In genomic region chr2:219073413-219074129, GRCh38 we compare ENCODE assay signal across 8 cellular contexts. TPM values are rescaled to one million over a fixed set of nuclear protein-coding genes. Genes with fewer than 3 reads are reported as not detected.
DNase-seq lines count a peak whose midpoint lies in the region; ATAC-seq and TF ChIP-seq lines count a peak whose summit lies in the region.

No MANE protein-coding gene starts in this region.

- peaks cover 2 to 53% (median 18%) of the 10 kb centered on the region in 5 donors for H3K36me3 Mint-ChIP-seq in naive thymus-derived CD4-positive, alpha-beta T cell

- no peak for TF ChIP-seq POLR2A in HCT116 (IDR thresholded peaks at IDR 0.05; ENCODE audit: borderline replicate concordance, extremely low read depth, insufficient read depth, insufficient read length)

- POLR2A ChIA-PET in HCT116 (lab: Charles Lee), result interaction anchor here (1.2 kb wide), 1 partner anchor 31 kb away, joined by 3 read pairs; no protein-coding TSS in a partner anchor
- POLR2A ChIA-PET in naive thymus-derived CD4-positive, alpha-beta T cell (lab: Charles Lee), result no interaction called here

- no peak overlapping the region for H2BK5ac ChIP-seq in mesendoderm (ENCODE audit: low read length)

- H4K5ac ChIP-seq in mesendoderm (ENCODE audit: low read length), result no peak overlapping the region

- peak; percentile 75 to 83 (median 80) for TF ChIP-seq CTCF in HCT116 (IDR thresholded peaks at IDR 0.05 in 2 of 3, conservative IDR thresholded peaks at IDR 0.05 in 1 of 3; ENCODE audit: borderline replicate concordance in 1 of 3, insufficient read depth in 1 of 3, low read depth in 2 of 3, low read length in 2 of 3)
- TF ChIP-seq CTCF in choroid plexus epithelial cell (conservative IDR thresholded peaks at IDR 0.05; ENCODE audit: low read depth, low read length), result peak; percentile 82

- DNase-seq in DMS 273 treated with DMSO at 0.1 percent for 48 hours (lab: John Stamatoyannopoulos, UW) (peak; percentile 14), HCT116 (ENCODE audit: low read depth, low spot score) (peak; percentile 55), NCI-H82 (lab: John Stamatoyannopoulos, UW) (peak; percentile 89), choroid plexus epithelial cell (ENCODE audit: low read depth) (peak; percentile 85), mesendoderm (peak; percentile 90)
- no peak for DNase-seq in naive thymus-derived CD4-positive, alpha-beta T cell

- H2AFZ ChIP-seq in HCT116 (ENCODE audit: low read depth, low read length, poor library complexity, severe bottlenecking), result no peak overlapping the region

- H3K27ac ChIP-seq in HCT116 (ENCODE audit: low read depth, low read length), result no peak overlapping the region
- no peak overlapping the region for H3K27ac ChIP-seq in mesendoderm (ENCODE audit: low read depth, low read length)
- H3K27ac ChIP-seq in naive thymus-derived CD4-positive, alpha-beta T cell (ENCODE audit: low read depth, low read length), result no peak overlapping the region

- no peak overlapping the region for H2AK5ac ChIP-seq in mesendoderm (ENCODE audit: low read length)

- H3K9me2 ChIP-seq in HCT116 (ENCODE audit: insufficient read depth), result no peaks in the 10 kb centered on the region

- RAD21 ChIA-PET in HCT116 (lab: Charles Lee; ENCODE audit: low non-redundant PET in 1 of 2, low total read pairs in 2 of 2, uncharacterized antibody in 2 of 2, unreplicated experiment in 2 of 2), result interaction anchor here (1.3 to 1.8 kb wide), 2 partner anchors 46 to 81 kb away, joined by 4 to 9 read pairs (median 5); no protein-coding TSS in a partner anchor

- H3K18ac ChIP-seq in mesendoderm (ENCODE audit: low read length), result peak overlapping the region; percentile 34

- no CpG with 5 or more reads among the region's 14 CpGs for WGBS in mesendoderm (ENCODE audit: extremely low coverage, insufficient coverage, low lambda C conversion rate)

- no peaks in the 10 kb centered on the region for H3K27me3 Mint-ChIP-seq in naive thymus-derived CD4-positive, alpha-beta T cell

- ATAC-seq in HCT116 (peak; percentile 90), GM18861 (IDR thresholded peaks at IDR 0.05; ENCODE audit: unreplicated experiment) (no peak), GM21529 (IDR thresholded peaks at IDR 0.05; ENCODE audit: unreplicated experiment) (no peak)
- ATAC-seq in naive thymus-derived CD4-positive, alpha-beta T cell, result no peak

- H3K4me1 ChIP-seq in HCT116 (ENCODE audit: control insufficient read depth in 1 of 2, insufficient read depth in 2 of 2, low read length in 2 of 2) (peaks cover 0 to 9% of the 10 kb centered on the region in 2 experiments; a peak in 1 of 4 replicates), mesendoderm (ENCODE audit: control insufficient read depth, low read depth, low read length) (peaks cover 2% of the 10 kb centered on the region)
- H3K4me1 ChIP-seq in naive thymus-derived CD4-positive, alpha-beta T cell (ENCODE audit: control insufficient read depth in 2 of 2, insufficient read depth in 2 of 2, low read length in 2 of 2), result no peaks in the 10 kb centered on the region

- H3K79me2 ChIP-seq in HCT116 (ENCODE audit: insufficient read depth, low read length) (no peaks in the 10 kb centered on the region), mesendoderm (ENCODE audit: control insufficient read depth, insufficient read depth, low read length) (no peaks in the 10 kb centered on the region)

- no peaks in the 10 kb centered on the region for H4K20me1 ChIP-seq in HCT116 (ENCODE audit: insufficient read depth)

- peak overlapping the region; percentile 60 for H3K56ac ChIP-seq in mesendoderm (ENCODE audit: low read length)

- H3K4me1 Mint-ChIP-seq in naive thymus-derived CD4-positive, alpha-beta T cell, result peaks cover 0 to 2% (median 0%) of the 10 kb centered on the region in 7 donors

- TF ChIP-seq RAD21 in HCT116 (IDR thresholded peaks at IDR 0.05; ENCODE audit: low read depth), result peak; percentile 79

- no peaks in the 10 kb centered on the region for H3K9me3 Mint-ChIP-seq in naive thymus-derived CD4-positive, alpha-beta T cell

- no peak overlapping the region for H2BK15ac ChIP-seq in mesendoderm (replicated peaks; ENCODE audit: low read depth)

- no peak overlapping the region for H3K23ac ChIP-seq in mesendoderm (ENCODE audit: low read length)

- H3K4me3 Mint-ChIP-seq in naive thymus-derived CD4-positive, alpha-beta T cell, result no peak overlapping the region

- H3K4me3 ChIP-seq in HCT116 (replicated peaks in 1 of 2; ENCODE audit: low read depth in 1 of 2, low read length in 2 of 2), result no peak overlapping the region
- H3K4me3 ChIP-seq in choroid plexus epithelial cell (ENCODE audit: low read depth, low read length), result no peak overlapping the region
- H3K4me3 ChIP-seq in mesendoderm (ENCODE audit: low read length), result no peak overlapping the region
- no peak overlapping the region for H3K4me3 ChIP-seq in naive thymus-derived CD4-positive, alpha-beta T cell (ENCODE audit: low read length)

- H3K4me2 ChIP-seq in HCT116 (ENCODE audit: low read length) (no peak overlapping the region), mesendoderm (ENCODE audit: low read length) (no peak overlapping the region)

- CTCF ChIA-PET in HCT116 (lab: Charles Lee), result interaction anchor here (0.5 to 4.8 kb wide), 20 partner anchors 10 to 448 kb away, joined by 3 to 64 read pairs (median 4); partner anchors contain the start of gene IHH
- CTCF ChIA-PET in naive thymus-derived CD4-positive, alpha-beta T cell (lab: Charles Lee), result interaction anchor here (0.6 to 1.2 kb wide), 3 partner anchors 45 to 125 kb away, joined by 3 to 4 read pairs (median 4); no protein-coding TSS in a partner anchor

- no peaks in the 10 kb centered on the region for H3K9me3 ChIP-seq in HCT116 (ENCODE audit: control insufficient read depth in 1 of 2, insufficient read depth in 1 of 2, low read depth in 1 of 2, low read length in 2 of 2)
- H3K9me3 ChIP-seq in naive thymus-derived CD4-positive, alpha-beta T cell (ENCODE audit: control insufficient read depth in 2 of 3, low read length in 3 of 3), result no peaks in the 10 kb centered on the region

- H3K27me3 ChIP-seq in HCT116 (ENCODE audit: insufficient read depth, low read length) (no peaks in the 10 kb centered on the region), mesendoderm (ENCODE audit: insufficient read depth, low read length, poor library complexity) (no peaks in the 10 kb centered on the region)
- H3K27me3 ChIP-seq in naive thymus-derived CD4-positive, alpha-beta T cell (ENCODE audit: control insufficient read depth in 2 of 2, insufficient read depth in 2 of 2, low read length in 2 of 2), result no peaks in the 10 kb centered on the region

- no peak overlapping the region for H4K8ac ChIP-seq in mesendoderm (ENCODE audit: low read depth, low read length)

- intact Hi-C loops in HCT116 (cut with micrococcal nuclease), result loop anchor here (1.0 to 5.0 kb wide), 3 partner anchors 46 to 82 kb away; no protein-coding TSS in a partner anchor
- intact Hi-C loops in naive thymus-derived CD4-positive, alpha-beta T cell (cut with micrococcal nuclease), result no loop called here

- H3K79me1 ChIP-seq in mesendoderm (ENCODE audit: low read length), result no peaks in the 10 kb centered on the region

- H3K9ac ChIP-seq in HCT116 (ENCODE audit: low read length), result no peak overlapping the region
- H3K9ac ChIP-seq in mesendoderm (ENCODE audit: low read length), result no peak overlapping the region

- H3K27ac Mint-ChIP-seq in naive thymus-derived CD4-positive, alpha-beta T cell, result peak overlapping the region in 1 of 9 donors; percentile 22

- H3K4ac ChIP-seq in mesendoderm (ENCODE audit: low read depth, low read length), result peak overlapping the region; percentile 48

- no TSS peak for BruUV-seq in HCT116 (replicated peaks; lab: Mats Ljungman, UMichigan)

- H3K36me3 ChIP-seq in HCT116 (ENCODE audit: control insufficient read depth in 1 of 2, insufficient read depth in 2 of 2, low read length in 2 of 2) (no peaks in the 10 kb centered on the region; a peak in 1 of 4 replicates), mesendoderm (ENCODE audit: control insufficient read depth, insufficient read depth, low read length) (no peaks in the 10 kb centered on the region)
- peaks cover 4 to 37% (median 16%) of the 10 kb centered on the region in 3 experiments for H3K36me3 ChIP-seq in naive thymus-derived CD4-positive, alpha-beta T cell (ENCODE audit: control insufficient read depth in 2 of 3, insufficient read depth in 3 of 3, low read length in 3 of 3)

- H2BK120ac ChIP-seq in mesendoderm (ENCODE audit: low read depth, low read length), result no peak overlapping the region

TF ChIP-seq in HCT116, 20 proteins besides CTCF, POLR2A, EP300 and RAD21 (continues in another document):
- TF ChIP-seq MAX (IDR thresholded peaks at IDR 0.05), result no peak
- TF ChIP-seq CBX3 (IDR thresholded peaks at IDR 0.05; ENCODE audit: low read depth), result no peak
- no peak for TF ChIP-seq FOSL1 (IDR thresholded peaks at IDR 0.05; ENCODE audit: low read depth)
- no peak for TF ChIP-seq ELF1 (IDR thresholded peaks at IDR 0.05; ENCODE audit: borderline replicate concordance, low read depth)
- TF ChIP-seq EGR1 (IDR thresholded peaks at IDR 0.05; ENCODE audit: low read depth), result no peak

RNA-seq across cellular contexts. Expression of gene IHH, which starts 12.8 kb away (rescaled TPM):
- total RNA-seq in HCT116 (2021; ENCODE audit: unreplicated experiment), result 0.17 TPM
- 0.04 and 0.07 TPM in 2 replicates for polyA plus RNA-seq in HCT116 (2012)
- 0.01 TPM for polyA plus RNA-seq in mesendoderm (2013, experiment 1 of 2)
- polyA plus RNA-seq in mesendoderm (2013, experiment 2 of 2), result 0.06 TPM
- total RNA-seq in naive thymus-derived CD4-positive, alpha-beta T cell, result under 1 TPM in 2 of 5 experiments, not detected in 3; 0.17 to 0.24 TPM
- not detected for polyA plus RNA-seq in naive thymus-derived CD4-positive, alpha-beta T cell

RNA-seq across cellular contexts. Expression of gene CFAP65, which starts 32.3 kb away (rescaled TPM):
- 0.52 TPM for total RNA-seq in HCT116 (2021; ENCODE audit: unreplicated experiment)
- polyA plus RNA-seq in HCT116 (2012), result 0.29 and 0.50 TPM in 2 replicates
- polyA plus RNA-seq in mesendoderm (2013, experiment 1 of 2), result 0.22 TPM
- 0.18 TPM for polyA plus RNA-seq in mesendoderm (2013, experiment 2 of 2)
- not detected for total RNA-seq in naive thymus-derived CD4-positive, alpha-beta T cell
- polyA plus RNA-seq in naive thymus-derived CD4-positive, alpha-beta T cell, result not detected

Comparison
In these comparisons a context has a peak if more than half of its experiments do, and no peak if none do; other contexts are left out.
1. DNase-seq: peak in DMS 273 treated with DMSO at 0.1 percent for 48 hours (single experiment), HCT116 (single experiment), NCI-H82 (single experiment), choroid plexus epithelial cell (single experiment) and mesendoderm (single experiment); none in naive thymus-derived CD4-positive, alpha-beta T cell (0 of 9).